ENCODE assay signal across 1 cellular context in the genomic region with DNA sequence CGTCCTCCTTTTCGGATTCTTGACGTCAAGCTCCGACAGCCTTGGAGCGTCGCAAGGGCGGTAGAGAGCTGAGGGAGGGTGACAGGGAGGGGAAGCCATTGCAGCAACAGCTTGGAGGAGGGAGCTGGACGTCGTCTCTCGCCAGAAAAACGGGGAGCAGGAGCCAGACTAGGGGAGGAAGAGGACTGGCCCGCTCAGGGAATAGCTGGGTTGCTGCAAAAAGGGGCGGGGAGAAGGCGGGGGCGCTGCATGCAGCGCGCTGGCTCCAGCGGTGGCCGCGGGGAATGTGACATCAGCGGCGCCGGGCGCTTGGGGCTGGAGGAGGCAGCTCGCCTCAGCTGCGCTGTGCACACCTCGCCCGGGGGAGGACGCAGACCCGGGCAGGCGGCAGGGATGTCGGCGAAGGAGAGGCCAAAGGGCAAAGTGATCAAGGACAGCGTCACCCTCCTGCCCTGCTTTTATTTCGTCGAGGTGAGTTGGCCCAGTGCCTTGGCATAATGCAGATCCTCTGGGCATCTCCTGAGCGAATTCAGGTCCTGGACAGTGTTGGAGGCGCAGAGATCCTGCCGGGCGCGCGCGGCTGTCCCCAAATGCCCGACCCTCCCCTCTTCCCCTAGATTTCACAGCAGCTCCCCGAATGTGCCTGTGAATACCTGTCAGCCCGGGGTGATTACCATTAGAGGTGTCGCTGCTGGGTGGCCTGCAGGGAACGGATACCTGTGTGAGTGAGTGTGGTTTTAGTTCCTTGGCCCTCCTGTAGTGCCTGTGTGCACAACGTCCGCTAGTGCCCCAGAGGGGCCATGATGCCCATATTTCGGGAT.
TF ChIP-seq lines count a peak whose summit lies in the region.

Gene PLPPR4 (plus strand): TSS at position 292 of the 821 bp plus-strand sequence. CDS start 102 bp downstream, at position 394.

TF ChIP-seq in IMR-90, 13 proteins besides CTCF, POLR2A, EP300 and RAD21:
- TF ChIP-seq CEBPB (IDR thresholded peaks at IDR 0.05; ENCODE audit: low read depth, low read length) (no peak), BHLHE40 (IDR thresholded peaks at IDR 0.05; ENCODE audit: low read depth, low read length) (no peak), USF2 (IDR thresholded peaks at IDR 0.05; ENCODE audit: low read depth, low read length) (no peak), CHD1 (IDR thresholded peaks at IDR 0.05; ENCODE audit: low read depth, low read length) (no peak), FOS (IDR thresholded peaks at IDR 0.05; ENCODE audit: low read depth, low read length) (no peak)
TF ChIP-seq in IMR-90: peak in this region for 0.
